Comparison of ENCODE assay signal across 8 cellular contexts in genomic region chr9:61669831-61670505, GRCh38.
DNase-seq lines count a peak whose midpoint lies in the region; FAIRE-seq and TF ChIP-seq lines count a peak whose summit lies in the region.
"Not testable (repeated sequence)": the region's sequence is repeated elsewhere in the genome, so short reads cannot be mapped to it uniquely, and the experiment has no call there.

No MANE protein-coding gene starts in this region.

- dilution Hi-C loops in endothelial cell of umbilical vein (cut with MboI; ENCODE audit: extremely low pct_ligation_motif_present, low sequenced_read_pairs): not testable (repeated sequence)

- not testable (repeated sequence) for TF ChIP-seq POLR2A in NB4 (IDR thresholded peaks at IDR 0.05; ENCODE audit: extremely low read depth, insufficient read length); endothelial cell of umbilical vein (IDR thresholded peaks at IDR 0.05; ENCODE audit: low read depth, low read length); vagina (IDR thresholded peaks at IDR 0.05)

- intact Hi-C loops in endothelial cell of umbilical vein (cut with micrococcal nuclease); kidney (cut with DNase I); posterior vena cava (cut with DNase I); vagina (cut with DNase I): not testable (repeated sequence)

- H3K27me3 ChIP-seq in endothelial cell of umbilical vein (ENCODE audit: control insufficient read depth in 2 of 2, insufficient read depth in 2 of 2, low read length in 2 of 2); vagina: not testable (repeated sequence)

- DNase-seq in D341Med (ENCODE audit: low spot score) (peak; percentile 0), NB4 (ENCODE audit: low read depth) (peak; percentile 8), RPMI8226 (peak; percentile 20), astrocyte of the spinal cord (ENCODE audit: low read depth, low spot score) (peak; percentile 2), endothelial cell of umbilical vein (ENCODE audit: low read depth, low spot score) (peak; percentile 2), kidney (peak; percentile 45), posterior vena cava (ENCODE audit: low spot score) (peak; percentile 64), vagina (ENCODE audit: extremely low spot score in 2 of 2) (peak; percentile 55 to 71)

- not testable (repeated sequence) for H3K4me2 ChIP-seq in endothelial cell of umbilical vein (ENCODE audit: insufficient read depth, low read length)

- in situ Hi-C loops in astrocyte of the spinal cord (cut with HindIII; ENCODE audit: low sequenced_read_pairs): not testable (repeated sequence)

- not testable (repeated sequence) for H4K20me1 ChIP-seq in endothelial cell of umbilical vein (replicated peaks; ENCODE audit: control insufficient read depth, extremely low read depth, insufficient read depth, low read length)

- POLR2A ChIA-PET in endothelial cell of umbilical vein (lab: Charles Lee): not testable (repeated sequence)

- not testable (repeated sequence) for H3K9ac ChIP-seq in endothelial cell of umbilical vein (replicated peaks; ENCODE audit: extremely low read depth, insufficient read depth, low read length); kidney (ENCODE audit: low read length in 2 of 2)

- peak; percentile 94 for FAIRE-seq in endothelial cell of umbilical vein (lab: Jason Lieb, UNC)
- FAIRE-seq in kidney (lab: Jason Lieb, UNC): not testable (repeated sequence)

- H3K4me3 ChIP-seq in NB4 (ENCODE audit: low read depth, low read length); astrocyte of the spinal cord (ENCODE audit: low read depth, low read length); endothelial cell of umbilical vein (replicated peaks in 1 of 3; ENCODE audit: insufficient read depth in 1 of 3, low read depth in 1 of 3, low read length in 3 of 3); kidney (ENCODE audit: low read length in 2 of 2); vagina: not testable (repeated sequence)

- not testable (repeated sequence) for H3K9me3 ChIP-seq in endothelial cell of umbilical vein (replicated peaks; ENCODE audit: control insufficient read depth, insufficient read depth, low read length); kidney (ENCODE audit: control insufficient read depth in 1 of 2, low read length in 2 of 2); vagina

- not testable (repeated sequence) for H3K36me3 ChIP-seq in endothelial cell of umbilical vein (ENCODE audit: control insufficient read depth in 2 of 2, extremely low read depth in 1 of 2, insufficient read depth in 2 of 2, low read length in 2 of 2); kidney (ENCODE audit: control insufficient read depth in 1 of 2, insufficient read depth in 2 of 2, low read length in 2 of 2); vagina

- H3K27ac ChIP-seq in endothelial cell of umbilical vein (ENCODE audit: insufficient read depth, low read depth, low read length); kidney (ENCODE audit: low read depth in 2 of 2, low read length in 2 of 2); vagina: not testable (repeated sequence)

- TF ChIP-seq CTCF in NB4 (IDR thresholded peaks at IDR 0.05; ENCODE audit: low read depth, low read length); astrocyte of the spinal cord (IDR thresholded peaks at IDR 0.05; ENCODE audit: low read depth, low read length); endothelial cell of umbilical vein (IDR thresholded peaks at IDR 0.05; ENCODE audit: extremely low read depth in 1 of 2, insufficient read depth in 1 of 2, low read depth in 1 of 2, low read length in 2 of 2); kidney (IDR thresholded peaks at IDR 0.05; ENCODE audit: borderline replicate concordance, extremely low read depth, insufficient read depth); vagina (IDR thresholded peaks at IDR 0.05): not testable (repeated sequence)

- not testable (repeated sequence) for BruUV-seq in endothelial cell of umbilical vein (replicated peaks; lab: Mats Ljungman, UMichigan)

- H3K79me2 ChIP-seq in endothelial cell of umbilical vein (ENCODE audit: control insufficient read depth, insufficient read depth, low read length): not testable (repeated sequence)

- CTCF ChIA-PET in endothelial cell of umbilical vein (lab: Charles Lee): not testable (repeated sequence)

- H3K9me1 ChIP-seq in endothelial cell of umbilical vein (replicated peaks; ENCODE audit: control insufficient read depth, extremely low read depth, insufficient read depth, low read length): not testable (repeated sequence)

- H2AFZ ChIP-seq in endothelial cell of umbilical vein (ENCODE audit: low read depth, low read length): not testable (repeated sequence)

- not testable (repeated sequence) for H3K4me1 ChIP-seq in endothelial cell of umbilical vein (ENCODE audit: control insufficient read depth, extremely low read depth, insufficient read depth, low read length); kidney (ENCODE audit: control insufficient read depth in 1 of 2, insufficient read depth in 1 of 2, low read depth in 1 of 2, low read length in 2 of 2); vagina

Comparison
In these comparisons a context has a peak if more than half of its experiments do, and no peak if none do; other contexts are left out.
1. DNase-seq: peak in every context shown above with its lines; median percentile 64 in posterior vena cava; 63 in vagina; 45 in kidney; 20 in RPMI8226; 8 in NB4; 2 in astrocyte of the spinal cord; 2 in endothelial cell of umbilical vein; 0 in D341Med.